Comparison of ENCODE assay signal across 22 cellular contexts in genomic region chr2:19554520-19554919, GRCh38.
DNase-seq lines count a peak whose midpoint lies in the region; ATAC-seq and TF ChIP-seq lines count a peak whose summit lies in the region.
"Had no signal": no experiment of that assay in that cellular context is flagged by ENCODE, and none has a peak within 500 bp of the region (broad histone marks: within the 10 kb centered on the region; RNA-seq: fewer than 3 reads in every experiment).

No MANE protein-coding gene starts in this region.

- H3K4me3 Mint-ChIP-seq in CD8-positive, alpha-beta memory T cell, result no peak overlapping the region
- no peak overlapping the region for H3K4me3 Mint-ChIP-seq in WTC11
- H3K4me3 Mint-ChIP-seq: activated naive CD8-positive, alpha-beta T cell treated with anti-CD3 and anti-CD28 coated beads, Interleukin-2, amount 10 ng/mL, durations not matched to agents 7 days and 5 days; immature natural killer cell had no signal

- H3K27ac Mint-ChIP-seq in CD8-positive, alpha-beta memory T cell, result no peak overlapping the region
- no peak overlapping the region for H3K27ac Mint-ChIP-seq in WTC11
- H3K27ac Mint-ChIP-seq: activated naive CD8-positive, alpha-beta T cell treated with anti-CD3 and anti-CD28 coated beads, Interleukin-2, amount 10 ng/mL, durations not matched to agents 7 days and 5 days; immature natural killer cell had no signal

- H3K27me3 Mint-ChIP-seq in CD8-positive, alpha-beta memory T cell, result peaks cover 4 to 11% of the 10 kb centered on the region in 2 donors
- H3K27me3 Mint-ChIP-seq in WTC11 (ENCODE audit: low read depth), result no peaks in the 10 kb centered on the region; the same call in 1 of the 2 replicates

- no peak overlapping the region for H3K4me3 ChIP-seq in CD8-positive, alpha-beta memory T cell (ENCODE audit: low read length)
- H3K4me3 ChIP-seq: A549; BLaER1 treated with 17β-estradiol and CSF1 and Interleukin-3, amounts not matched to agents 10 nM and 100 nM; body of pancreas; colonic mucosa; heart right ventricle; left ventricle myocardium inferior; smooth muscle cell had no signal

- CTCF ChIA-PET in CD8-positive, alpha-beta memory T cell (lab: Charles Lee), result no interaction called here
- CTCF ChIA-PET in WTC11 (lab: Charles Lee), result no interaction called here

- POLR2A ChIA-PET in CD8-positive, alpha-beta memory T cell (lab: Charles Lee), result no interaction called here
- POLR2A ChIA-PET in WTC11 (lab: Charles Lee), result no interaction called here

- no peaks in the 10 kb centered on the region for H3K9me3 ChIP-seq in CD8-positive, alpha-beta memory T cell (ENCODE audit: low read length)
- H3K9me3 ChIP-seq: A549; BLaER1 treated with 17β-estradiol and CSF1 and Interleukin-3, amounts not matched to agents 10 nM and 100 nM; body of pancreas; colonic mucosa; heart right ventricle; left ventricle myocardium inferior had no signal

- H3K36me3 Mint-ChIP-seq in CD8-positive, alpha-beta memory T cell, result no peaks in the 10 kb centered on the region
- H3K36me3 Mint-ChIP-seq in WTC11, result no peaks in the 10 kb centered on the region
- H3K36me3 Mint-ChIP-seq: activated naive CD8-positive, alpha-beta T cell treated with anti-CD3 and anti-CD28 coated beads, Interleukin-2, amount 10 ng/mL, durations not matched to agents 7 days and 5 days; immature natural killer cell had no signal

- peaks cover 0 to 2% (median 1%) of the 10 kb centered on the region in 3 donors for H3K4me1 Mint-ChIP-seq in CD8-positive, alpha-beta memory T cell
- H3K4me1 Mint-ChIP-seq in WTC11, result peaks cover 2% of the 10 kb centered on the region
- H3K4me1 Mint-ChIP-seq: activated naive CD8-positive, alpha-beta T cell treated with anti-CD3 and anti-CD28 coated beads, Interleukin-2, amount 10 ng/mL, durations not matched to agents 7 days and 5 days; immature natural killer cell had no signal

- no peak for DNase-seq in activated effector memory CD4-positive, alpha-beta T cell treated with anti-CD3 and anti-CD28 coated beads, Interleukin-2, amount 50 U/mL, for 16 hours
- DNase-seq in CD8-positive, alpha-beta memory T cell, result no peak
- DNase-seq in WTC11 (ENCODE audit: low spot score), result no peak
- DNase-seq: activated naive CD8-positive, alpha-beta T cell treated with anti-CD3 and anti-CD28 coated beads, Interleukin-2, amount 10 ng/mL, durations not matched to agents 7 days and 5 days; body of pancreas; colonic mucosa; heart right ventricle; immature natural killer cell; KG1; left ventricle myocardium inferior; NCI-H2081 treated with DMSO at 0.1 percent for 48 hours; NCI-H510A; stimulated activated CD4-positive, alpha-beta T cell treated with anti-CD3 and anti-CD28 coated beads, Interleukin-4, amount 100 ng/mL, for 24 hours; T1000 had no signal

- H3K9me3 Mint-ChIP-seq in CD8-positive, alpha-beta memory T cell, result no peaks in the 10 kb centered on the region
- peaks cover 4% of the 10 kb centered on the region; the same call in 1 of the 2 replicates for H3K9me3 Mint-ChIP-seq in WTC11
- H3K9me3 Mint-ChIP-seq: activated naive CD8-positive, alpha-beta T cell treated with anti-CD3 and anti-CD28 coated beads, Interleukin-2, amount 10 ng/mL, durations not matched to agents 7 days and 5 days had no signal

- no peak for TF ChIP-seq CTCF in WTC11 (IDR thresholded peaks at IDR 0.05)

- ATAC-seq in GM18511 (IDR thresholded peaks at IDR 0.05; ENCODE audit: unreplicated experiment) (peak; percentile 76), GM21367 (IDR thresholded peaks at IDR 0.05; ENCODE audit: unreplicated experiment) (peak; percentile 61), HG02852 (IDR thresholded peaks at IDR 0.05; ENCODE audit: unreplicated experiment) (peak; percentile 41), HG03521 (IDR thresholded peaks at IDR 0.05; ENCODE audit: unreplicated experiment) (peak; percentile 64), WTC11 (no peak)
- no peak for ATAC-seq in activated CD4-positive, CD25-positive, alpha-beta regulatory T cell treated with anti-CD3 and anti-CD28 coated beads, Interleukin-2, amount 50 U/mL, for 24 hours
- ATAC-seq: A549, body of pancreas, heart right ventricle had no signal

- no peaks in the 10 kb centered on the region for H3K27me3 ChIP-seq in CD8-positive, alpha-beta memory T cell (ENCODE audit: insufficient read depth, low read length, poor library complexity, severe bottlenecking)
- H3K27me3 ChIP-seq: BLaER1 treated with 17β-estradiol and CSF1 and Interleukin-3, amounts not matched to agents 10 nM and 100 nM; colonic mucosa; heart right ventricle had no signal

- no peak overlapping the region for H3K27ac ChIP-seq in CD8-positive, alpha-beta memory T cell (ENCODE audit: low read depth, low read length)
- H3K27ac ChIP-seq: A549; BLaER1 treated with 17β-estradiol and CSF1 and Interleukin-3, amounts not matched to agents 10 nM and 100 nM; body of pancreas; colonic mucosa; heart right ventricle; left ventricle myocardium inferior had no signal

- H3K4me1 ChIP-seq in CD8-positive, alpha-beta memory T cell (ENCODE audit: insufficient read depth, low read length), result no peaks in the 10 kb centered on the region
- H3K4me1 ChIP-seq: A549, body of pancreas, colonic mucosa, heart right ventricle, left ventricle myocardium inferior had no signal

- no peaks in the 10 kb centered on the region for H3K36me3 ChIP-seq in CD8-positive, alpha-beta memory T cell (ENCODE audit: insufficient read depth, low read length)
- H3K36me3 ChIP-seq: BLaER1 treated with 17β-estradiol and CSF1 and Interleukin-3, amounts not matched to agents 10 nM and 100 nM; colonic mucosa; heart right ventricle; left ventricle myocardium inferior had no signal

TF ChIP-seq in WTC11, 78 proteins besides CTCF, POLR2A, EP300 and RAD21:
- TF ChIP-seq ERG (CRISPR knock-in tag; IDR thresholded peaks at IDR 0.05) (no peak), USF1 (CRISPR knock-in tag; IDR thresholded peaks at IDR 0.05) (no peak), ZBTB21 (CRISPR knock-in tag; IDR thresholded peaks at IDR 0.05; ENCODE audit: borderline replicate concordance) (no peak), ZNF121 (CRISPR knock-in tag; IDR thresholded peaks at IDR 0.05) (no peak), NR2C2 (CRISPR knock-in tag; IDR thresholded peaks at IDR 0.05) (no peak), ATF6 (CRISPR knock-in tag; IDR thresholded peaks at IDR 0.05) (no peak), TEAD4 (CRISPR knock-in tag; IDR thresholded peaks at IDR 0.05) (no peak), GTF2I (CRISPR knock-in tag; conservative IDR thresholded peaks at IDR 0.05) (no peak), ZNF138 (CRISPR knock-in tag; conservative IDR thresholded peaks at IDR 0.05) (no peak), KAT7 (CRISPR knock-in tag; IDR thresholded peaks at IDR 0.05; ENCODE audit: borderline replicate concordance) (no peak), ATF2 (CRISPR knock-in tag; IDR thresholded peaks at IDR 0.05; ENCODE audit: borderline replicate concordance, low read depth) (no peak)
TF ChIP-seq in WTC11: peak in this region for 0.

Comparison
In these comparisons a context has a peak if more than half of its experiments do, and no peak if none do; other contexts are left out.
1. ATAC-seq: peak in GM18511 (single experiment), GM21367 (single experiment), HG02852 (single experiment) and HG03521 (single experiment); none in activated CD4-positive, CD25-positive, alpha-beta regulatory T cell treated with anti-CD3 and anti-CD28 coated beads, Interleukin-2, amount 50 U/mL, for 24 hours (0 of 2) and WTC11 (single experiment).